1 cellular context compared by ENCODE assay signal in genomic region chr2:178450574-178451429, GRCh38.
A peak's percentile ranks its signal among the peaks of the same experiment; 100 is the strongest.
TF ChIP-seq lines count a peak whose summit lies in the region.

PJVK (plus strand) TSS chr2:178451378; CDS start chr2:178453410, 2,032 bp downstream.
PRKRA (minus strand) TSS chr2:178451175; CDS start chr2:178451030, 145 bp downstream.

TF ChIP-seq in HepG2, 621 proteins besides CTCF, POLR2A, EP300 and RAD21 (continued from another document and continues in another):
- no peak for TF ChIP-seq ELK4 (CRISPR knock-in tag; IDR thresholded peaks at IDR 0.05; ENCODE audit: borderline replicate concordance)
- TF ChIP-seq JUND (CRISPR knock-in tag; IDR thresholded peaks at IDR 0.05), result no peak
- no peak for TF ChIP-seq DNMT3B (CRISPR knock-in tag; conservative IDR thresholded peaks at IDR 0.05)
- peak; percentile 39 for TF ChIP-seq MNT (IDR thresholded peaks at IDR 0.05)
- TF ChIP-seq RXRB (CRISPR knock-in tag; IDR thresholded peaks at IDR 0.05; ENCODE audit: borderline replicate concordance), result peak; percentile 31; the same call in 1 of the 2 replicates
- TF ChIP-seq MED13 (CRISPR knock-in tag; IDR thresholded peaks at IDR 0.05), result peak; percentile 62
- TF ChIP-seq NFYB (CRISPR knock-in tag; IDR thresholded peaks at IDR 0.05), result peak; percentile 47
- TF ChIP-seq ZNF431 (CRISPR knock-in tag; IDR thresholded peaks at IDR 0.05; ENCODE audit: borderline replicate concordance, low read depth), result peak; percentile 94; the same call in 1 of the 2 replicates
- TF ChIP-seq SALL2 (CRISPR knock-in tag; IDR thresholded peaks at IDR 0.05), result peak; percentile 95
- TF ChIP-seq ZNF619 (CRISPR knock-in tag; IDR thresholded peaks at IDR 0.05), result peak; percentile 94
- TF ChIP-seq NFRKB (IDR thresholded peaks at IDR 0.05), result no peak
- TF ChIP-seq SCMH1 (CRISPR knock-in tag; IDR thresholded peaks at IDR 0.05; ENCODE audit: borderline replicate concordance), result no peak
- peak; percentile 46; the same call in 1 of the 2 replicates for TF ChIP-seq ZNF512 (CRISPR knock-in tag; IDR thresholded peaks at IDR 0.05)
- TF ChIP-seq ZFP82 (CRISPR knock-in tag; IDR thresholded peaks at IDR 0.05; ENCODE audit: borderline replicate concordance), result no peak; the same call in 1 of the 2 replicates
- TF ChIP-seq BHLHE40 (IDR thresholded peaks at IDR 0.05; ENCODE audit: low read length), result 0 out of 2 replicates have a peak, but pooled peaks have one; percentile 16
- peak; percentile 95 for TF ChIP-seq ZNF747 (CRISPR knock-in tag; IDR thresholded peaks at IDR 0.05; ENCODE audit: borderline replicate concordance)
- no peak for TF ChIP-seq NONO (IDR thresholded peaks at IDR 0.05)
- peak; percentile 96 for TF ChIP-seq NONO (CRISPR knock-in tag; conservative IDR thresholded peaks at IDR 0.05)
- no peak for TF ChIP-seq ZNF207 (IDR thresholded peaks at IDR 0.05; ENCODE audit: borderline replicate concordance)
- TF ChIP-seq ZNF337 (CRISPR knock-in tag; IDR thresholded peaks at IDR 0.05; ENCODE audit: borderline replicate concordance, low read depth), result peak; percentile 71; the same call in 1 of the 2 replicates
- 0 out of 2 replicates have a peak, but pooled peaks have one; percentile 8 for TF ChIP-seq STAG1 (CRISPR knock-in tag; IDR thresholded peaks at IDR 0.05)
- no peak for TF ChIP-seq ZNF180 (CRISPR knock-in tag; IDR thresholded peaks at IDR 0.05; ENCODE audit: borderline replicate concordance, low read depth)
- no peak; the same call in 1 of the 2 replicates for TF ChIP-seq HHEX (CRISPR knock-in tag; IDR thresholded peaks at IDR 0.05)
- peak; percentile 10 for TF ChIP-seq SATB2 (CRISPR knock-in tag; IDR thresholded peaks at IDR 0.05)
- TF ChIP-seq ESRRA (CRISPR knock-in tag; IDR thresholded peaks at IDR 0.05; ENCODE audit: low read depth), result peak; percentile 81
- no peak; the same call in 1 of the 2 replicates for TF ChIP-seq ZNF224 (CRISPR knock-in tag; IDR thresholded peaks at IDR 0.05)
- TF ChIP-seq PHB2 (IDR thresholded peaks at IDR 0.05; ENCODE audit: partially characterized antibody), result no peak
- TF ChIP-seq RORA (CRISPR knock-in tag; IDR thresholded peaks at IDR 0.05), result no peak
- TF ChIP-seq ZSCAN12 (CRISPR knock-in tag; IDR thresholded peaks at IDR 0.05), result peak; percentile 90; the same call in 1 of the 2 replicates
- TF ChIP-seq ZNF331 (CRISPR knock-in tag; IDR thresholded peaks at IDR 0.05), result peak; percentile 72; the same call in 1 of the 2 replicates
- 0 out of 2 replicates have a peak, but pooled peaks have one; percentile 53 for TF ChIP-seq TOE1 (CRISPR knock-in tag; IDR thresholded peaks at IDR 0.05)
- TF ChIP-seq ZNF234 (CRISPR knock-in tag; conservative IDR thresholded peaks at IDR 0.05), result 0 out of 2 replicates have a peak, but pooled peaks have one; percentile 41
- 0 out of 2 replicates have a peak, but pooled peaks have one; percentile 86 for TF ChIP-seq ZNF468 (CRISPR knock-in tag; IDR thresholded peaks at IDR 0.05)
- TF ChIP-seq SPEN (CRISPR knock-in tag; IDR thresholded peaks at IDR 0.05; ENCODE audit: low read depth), result peak; percentile 78
- peak; percentile 98 for TF ChIP-seq POLR2G (IDR thresholded peaks at IDR 0.05; ENCODE audit: low read depth, low read length)
- TF ChIP-seq ZNF3 (CRISPR knock-in tag; IDR thresholded peaks at IDR 0.05), result no peak
- no peak; the same call in 1 of the 2 replicates for TF ChIP-seq CREBL2 (CRISPR knock-in tag; IDR thresholded peaks at IDR 0.05; ENCODE audit: borderline replicate concordance)
- TF ChIP-seq IKZF4 (CRISPR knock-in tag; IDR thresholded peaks at IDR 0.05; ENCODE audit: borderline replicate concordance, low read depth, not compliant biosample characterization), result peak; percentile 58
- no peak; the same call in none of the 2 replicates for TF ChIP-seq ZHX1 (CRISPR knock-in tag; IDR thresholded peaks at IDR 0.05; ENCODE audit: low read depth)
- peak; percentile 66; the same call in 1 of the 2 replicates for TF ChIP-seq ZNF670 (CRISPR knock-in tag; IDR thresholded peaks at IDR 0.05; ENCODE audit: borderline replicate concordance)
- peak; percentile 78 for TF ChIP-seq GTF3A (CRISPR knock-in tag; conservative IDR thresholded peaks at IDR 0.05)
- no peak; the same call in 1 of the 2 replicates for TF ChIP-seq HINFP (CRISPR knock-in tag; IDR thresholded peaks at IDR 0.05; ENCODE audit: low read depth)
- no peak; the same call in 1 of the 2 replicates for TF ChIP-seq PLSCR1 (CRISPR knock-in tag; IDR thresholded peaks at IDR 0.05; ENCODE audit: borderline replicate concordance)
- peak; percentile 90; the same call in 1 of the 2 replicates for TF ChIP-seq ZNF256 (CRISPR knock-in tag; conservative IDR thresholded peaks at IDR 0.05)
- TF ChIP-seq ZBTB1 (CRISPR knock-in tag; IDR thresholded peaks at IDR 0.05; ENCODE audit: borderline replicate concordance), result no peak
- peak; percentile 69 for TF ChIP-seq ZNF501 (CRISPR knock-in tag; IDR thresholded peaks at IDR 0.05)
- TF ChIP-seq CC2D1A (CRISPR knock-in tag; IDR thresholded peaks at IDR 0.05), result peak; percentile 32; the same call in 1 of the 2 replicates
- TF ChIP-seq ADNP (CRISPR knock-in tag; IDR thresholded peaks at IDR 0.05), result no peak
- peak; percentile 65; the same call in 1 of the 2 replicates for TF ChIP-seq SMYD3 (CRISPR knock-in tag; IDR thresholded peaks at IDR 0.05)
- no peak for TF ChIP-seq PLRG1 (conservative IDR thresholded peaks at IDR 0.05)
- TF ChIP-seq ZNF260 (CRISPR knock-in tag; IDR thresholded peaks at IDR 0.05; ENCODE audit: borderline replicate concordance, low read depth), result no peak
- no peak for TF ChIP-seq FOSL1 (CRISPR knock-in tag; IDR thresholded peaks at IDR 0.05; ENCODE audit: borderline replicate concordance)
- peak; percentile 68 for TF ChIP-seq ZNF160 (CRISPR knock-in tag; IDR thresholded peaks at IDR 0.05)
- no peak for TF ChIP-seq NKX3-1 (CRISPR knock-in tag; IDR thresholded peaks at IDR 0.05)
- TF ChIP-seq KLF13 (CRISPR knock-in tag; IDR thresholded peaks at IDR 0.05), result peak; percentile 86; the same call in 1 of the 2 replicates
- peak; percentile 82 for TF ChIP-seq ZNF263 (CRISPR knock-in tag; IDR thresholded peaks at IDR 0.05)
- peak; percentile 90 for TF ChIP-seq MAX (IDR thresholded peaks at IDR 0.05)
- no peak for TF ChIP-seq NR2F2 (IDR thresholded peaks at IDR 0.05; ENCODE audit: borderline replicate concordance, low read depth)
- no peak; the same call in none of the 2 replicates for TF ChIP-seq HMG20B (CRISPR knock-in tag; conservative IDR thresholded peaks at IDR 0.05)
- peak; percentile 55; the same call in 1 of the 2 replicates for TF ChIP-seq HBP1 (CRISPR knock-in tag; IDR thresholded peaks at IDR 0.05; ENCODE audit: low read depth)
- no peak for TF ChIP-seq ZNF549 (CRISPR knock-in tag; IDR thresholded peaks at IDR 0.05)
- TF ChIP-seq KLF12 (CRISPR knock-in tag; IDR thresholded peaks at IDR 0.05; ENCODE audit: borderline replicate concordance), result peak; percentile 42; the same call in 1 of the 2 replicates
- no peak; the same call in none of the 2 replicates for TF ChIP-seq ZNF280B (CRISPR knock-in tag; IDR thresholded peaks at IDR 0.05; ENCODE audit: borderline replicate concordance)
- TF ChIP-seq ZNF883 (CRISPR knock-in tag; IDR thresholded peaks at IDR 0.05; ENCODE audit: not compliant biosample characterization), result peak; percentile 96
